ENCODE assay signal across 15 cellular contexts in the genomic region with DNA sequence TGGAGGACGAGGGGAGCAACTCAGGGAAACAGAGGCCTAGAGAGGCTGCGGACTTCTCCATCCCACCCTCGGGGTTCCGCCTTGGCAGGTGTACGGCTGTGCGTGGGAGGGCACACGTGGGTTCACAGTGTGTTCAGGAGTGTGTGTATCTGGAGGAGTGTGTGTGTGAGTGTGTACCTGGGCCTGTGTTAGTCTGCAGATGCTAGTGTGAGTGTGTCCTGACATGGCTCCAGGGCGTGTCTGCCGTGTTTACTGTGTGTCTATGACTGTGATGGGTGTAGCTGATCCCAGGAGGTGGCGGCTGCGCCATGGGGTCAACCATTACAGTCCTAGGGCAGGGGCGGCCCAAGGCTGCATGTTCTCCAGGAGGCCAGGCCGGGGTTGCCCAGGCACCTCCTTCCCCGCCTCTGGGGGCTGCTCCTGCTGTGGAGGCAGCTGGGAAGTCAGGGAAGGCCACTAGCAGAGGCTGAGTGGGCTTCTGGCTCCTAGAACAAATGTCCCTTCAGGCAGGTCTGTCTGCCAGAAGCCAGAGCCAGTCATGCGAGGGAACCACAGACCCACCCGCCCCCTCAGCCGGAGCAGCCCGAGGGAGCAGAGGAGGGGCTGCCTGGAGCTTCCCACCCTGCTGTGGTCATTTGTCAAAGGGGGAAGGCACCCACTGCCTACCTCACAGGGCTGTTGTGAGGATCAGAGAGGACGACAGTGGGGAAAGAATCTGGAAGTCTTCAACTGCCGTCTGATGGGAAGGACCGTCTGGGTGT. TPM values are rescaled to one million over a fixed set of nuclear protein-coding genes. Genes with fewer than 3 reads are reported as not detected.
DNase-seq lines count a peak whose midpoint lies in the region; ATAC-seq and TF ChIP-seq lines count a peak whose summit lies in the region.
"Had no signal": no experiment of that assay in that cellular context is flagged by ENCODE, and none has a peak within 500 bp of the region (broad histone marks: within the 10 kb centered on the region; RNA-seq: fewer than 3 reads in every experiment).

No MANE protein-coding gene starts in this region.

- ATAC-seq in left ventricle myocardium superior: no peak
- ATAC-seq in naive thymus-derived CD4-positive, alpha-beta T cell: peak; percentile 4
- no peak for ATAC-seq in stimulated activated effector memory CD8-positive, alpha-beta T cell treated with anti-CD3 and anti-CD28 coated beads, Interleukin-12 subunit alpha, Interleukin-12 subunit beta, amount 100 ng/mL, for 72 hours
- ATAC-seq in GM18498 (IDR thresholded peaks at IDR 0.05; ENCODE audit: unreplicated experiment): no peak
- ATAC-seq: gastroesophageal sphincter, WTC11 had no signal

- no peak overlapping the region for H3K4me3 Mint-ChIP-seq in naive thymus-derived CD4-positive, alpha-beta T cell
- peak overlapping the region; percentile 49 for H3K4me3 Mint-ChIP-seq in type B pancreatic cell
- H3K4me3 Mint-ChIP-seq in stimulated activated effector memory CD8-positive, alpha-beta T cell treated with anti-CD3 and anti-CD28 coated beads, Interleukin-12 subunit alpha, Interleukin-12 subunit beta, amount 100 ng/mL, for 72 hours: no peak overlapping the region
- H3K4me3 Mint-ChIP-seq: WTC11 had no signal

- no peaks in the 10 kb centered on the region for H3K9me3 ChIP-seq in cardiac muscle cell (ENCODE audit: low read depth)
- no peaks in the 10 kb centered on the region for H3K9me3 ChIP-seq in naive thymus-derived CD4-positive, alpha-beta T cell (ENCODE audit: control insufficient read depth in 2 of 3, low read length in 3 of 3)
- H3K9me3 ChIP-seq: gastroesophageal sphincter had no signal

- H3K36me3 Mint-ChIP-seq in naive thymus-derived CD4-positive, alpha-beta T cell: peaks cover 0 to under 1% (median 0%) of the 10 kb centered on the region in 5 donors
- H3K36me3 Mint-ChIP-seq in type B pancreatic cell: no peaks in the 10 kb centered on the region
- no peaks in the 10 kb centered on the region for H3K36me3 Mint-ChIP-seq in stimulated activated effector memory CD8-positive, alpha-beta T cell treated with anti-CD3 and anti-CD28 coated beads, Interleukin-12 subunit alpha, Interleukin-12 subunit beta, amount 100 ng/mL, for 72 hours
- H3K36me3 Mint-ChIP-seq: WTC11 had no signal

- H3K27ac ChIP-seq in cardiac muscle cell (peak overlapping the region; percentile 73), dorsolateral prefrontal cortex (peak overlapping the region in 44 of 59 donors; percentile 5 to 99 (median 53))
- H3K27ac ChIP-seq in naive thymus-derived CD4-positive, alpha-beta T cell (ENCODE audit: low read depth, low read length): no peak overlapping the region
- H3K27ac ChIP-seq: brain microvascular endothelial cell, gastroesophageal sphincter had no signal

- intact Hi-C loops in left ventricle myocardium superior (cut with micrococcal nuclease) (no loop called here), dorsolateral prefrontal cortex (cut with DNase I) (no loop called here)
- intact Hi-C loops in naive thymus-derived CD4-positive, alpha-beta T cell (cut with micrococcal nuclease): no loop called here

- H3K4me1 Mint-ChIP-seq in naive thymus-derived CD4-positive, alpha-beta T cell: peaks cover 0 to 14% (median 8%) of the 10 kb centered on the region in 7 donors
- peaks cover 15% of the 10 kb centered on the region for H3K4me1 Mint-ChIP-seq in type B pancreatic cell (ENCODE audit: unreplicated experiment)
- H3K4me1 Mint-ChIP-seq in stimulated activated effector memory CD8-positive, alpha-beta T cell treated with anti-CD3 and anti-CD28 coated beads, Interleukin-12 subunit alpha, Interleukin-12 subunit beta, amount 100 ng/mL, for 72 hours: peaks cover 14% of the 10 kb centered on the region

- H3K27me3 ChIP-seq in cardiac muscle cell (no peaks in the 10 kb centered on the region), dorsolateral prefrontal cortex (peaks cover 0 to 11% (median 0%) of the 10 kb centered on the region in 45 donors)
- no peaks in the 10 kb centered on the region for H3K27me3 ChIP-seq in naive thymus-derived CD4-positive, alpha-beta T cell (ENCODE audit: control insufficient read depth in 2 of 2, insufficient read depth in 2 of 2, low read length in 2 of 2)

- CTCF ChIA-PET in naive thymus-derived CD4-positive, alpha-beta T cell (lab: Charles Lee): no interaction called here

- H3K27me3 Mint-ChIP-seq in naive thymus-derived CD4-positive, alpha-beta T cell: peaks cover 14 to 22% (median 19%) of the 10 kb centered on the region in 5 donors
- H3K27me3 Mint-ChIP-seq in type B pancreatic cell: peaks cover 4% of the 10 kb centered on the region

- no peak overlapping the region for H3K27ac Mint-ChIP-seq in naive thymus-derived CD4-positive, alpha-beta T cell
- peak overlapping the region; percentile 69 for H3K27ac Mint-ChIP-seq in type B pancreatic cell
- no peak overlapping the region for H3K27ac Mint-ChIP-seq in stimulated activated effector memory CD8-positive, alpha-beta T cell treated with anti-CD3 and anti-CD28 coated beads, Interleukin-12 subunit alpha, Interleukin-12 subunit beta, amount 100 ng/mL, for 72 hours

- DNase-seq in cardiac muscle cell (ENCODE audit: low read depth in 1 of 2, low spot score in 1 of 2): no peak
- DNase-seq in left ventricle myocardium superior: no peak
- DNase-seq in dorsolateral prefrontal cortex: no peak
- no peak for DNase-seq in naive thymus-derived CD4-positive, alpha-beta T cell
- no peak for DNase-seq in type B pancreatic cell (ENCODE audit: extremely low spot score, unreplicated experiment)
- no peak for DNase-seq in stimulated activated effector memory CD8-positive, alpha-beta T cell treated with anti-CD3 and anti-CD28 coated beads, Interleukin-12 subunit alpha, Interleukin-12 subunit beta, amount 100 ng/mL, for 72 hours (ENCODE audit: low spot score in 2 of 2)
- no peak for DNase-seq in UCSD-AML1 (lab: John Stamatoyannopoulos, UW; ENCODE audit: unreplicated experiment)
- DNase-seq: activated CD8-positive, alpha-beta memory T cell treated with anti-CD3 and anti-CD28 coated beads, Interleukin-2, amount 50 U/mL, for 4 hours; activated naive CD4-positive, alpha-beta T cell treated with Interleukin-2 at 50 U/mL for 16 hours; brain microvascular endothelial cell; NCI-H146; occipital lobe had no signal

- H3K4me1 ChIP-seq in cardiac muscle cell (ENCODE audit: low read depth): peaks cover 23% of the 10 kb centered on the region
- no peaks in the 10 kb centered on the region for H3K4me1 ChIP-seq in naive thymus-derived CD4-positive, alpha-beta T cell (ENCODE audit: control insufficient read depth in 2 of 2, insufficient read depth in 2 of 2, low read length in 2 of 2)

- no peaks in the 10 kb centered on the region for H3K9me3 Mint-ChIP-seq in naive thymus-derived CD4-positive, alpha-beta T cell
- H3K9me3 Mint-ChIP-seq in type B pancreatic cell: no peaks in the 10 kb centered on the region
- no peaks in the 10 kb centered on the region for H3K9me3 Mint-ChIP-seq in stimulated activated effector memory CD8-positive, alpha-beta T cell treated with anti-CD3 and anti-CD28 coated beads, Interleukin-12 subunit alpha, Interleukin-12 subunit beta, amount 100 ng/mL, for 72 hours
- H3K9me3 Mint-ChIP-seq: WTC11 had no signal

- TF ChIP-seq CTCF in cardiac muscle cell (IDR thresholded peaks at IDR 0.05; ENCODE audit: low read depth, low read length) (no peak), dorsolateral prefrontal cortex (IDR thresholded peaks at IDR 0.05 in 54 of 56, conservative IDR thresholded peaks at IDR 0.05 in 2 of 56; ENCODE audit: low read depth in 1 of 56, partially characterized antibody in 56 of 56) (no peak), type B pancreatic cell (conservative IDR thresholded peaks at IDR 0.05) (no peak)

- H3K36me3 ChIP-seq in cardiac muscle cell: no peaks in the 10 kb centered on the region
- peaks cover 0 to 2% (median 0%) of the 10 kb centered on the region in 3 experiments for H3K36me3 ChIP-seq in naive thymus-derived CD4-positive, alpha-beta T cell (ENCODE audit: control insufficient read depth in 2 of 3, insufficient read depth in 3 of 3, low read length in 3 of 3)
- H3K36me3 ChIP-seq: brain microvascular endothelial cell had no signal

- H3K4me3 ChIP-seq in cardiac muscle cell: no peak overlapping the region
- H3K4me3 ChIP-seq in dorsolateral prefrontal cortex: no peak overlapping the region
- H3K4me3 ChIP-seq in naive thymus-derived CD4-positive, alpha-beta T cell (ENCODE audit: low read length): no peak overlapping the region
- H3K4me3 ChIP-seq: gastroesophageal sphincter had no signal

- POLR2A ChIA-PET in naive thymus-derived CD4-positive, alpha-beta T cell (lab: Charles Lee): no interaction called here

RNA-seq across cellular contexts. Expression of gene CRB2, which starts 21.4 kb away (rescaled TPM):
- total RNA-seq in cardiac muscle cell (46.3 and 91.7 TPM in 2 replicates), left ventricle myocardium superior (0.79 TPM), dorsolateral prefrontal cortex (100 to 1,000 TPM in 1 of 120 experiments, 10 to 100 TPM in 119; 14.5 to 102 (median 32.1) TPM), type B pancreatic cell (ENCODE audit: low replicate concordance) (1.1 and 61.1 TPM in 2 replicates)
- 8.3 and 16.9 TPM in 2 replicates for polyA plus RNA-seq in cardiac muscle cell
- total RNA-seq in naive thymus-derived CD4-positive, alpha-beta T cell: not detected
- polyA plus RNA-seq in naive thymus-derived CD4-positive, alpha-beta T cell: not detected
- total RNA-seq: gastroesophageal sphincter had no signal
